15 cellular contexts compared by ENCODE assay signal in genomic region chr2:81196933-81197628, GRCh38.
DNase-seq lines count a peak whose midpoint lies in the region; ATAC-seq lines count a peak whose summit lies in the region.
"Had no signal": no experiment of that assay in that cellular context is flagged by ENCODE, and none has a peak within 500 bp of the region (broad histone marks: within the 10 kb centered on the region; RNA-seq: fewer than 3 reads in every experiment).

No MANE protein-coding gene starts in this region.

- peak; percentile 48 for DNase-seq in activated effector memory CD4-positive, alpha-beta T cell treated with anti-CD3 and anti-CD28 coated beads, Interleukin-2, amount 50 U/mL, for 16 hours
- DNase-seq in activated effector memory CD4-positive, alpha-beta T cell treated with Interleukin-2 at 50 U/mL for 16 hours = no peak
- DNase-seq in left lobe of liver (ENCODE audit: low spot score) (peak; percentile 35), sciatic nerve (ENCODE audit: low spot score) (no peak), aorta (peak; percentile 42 to 61), H4 (ENCODE audit: low spot score) (no peak)
- DNase-seq: CD8-positive, alpha-beta T cell; COR-L47; DMS153; DMS79 treated with DMSO at 0.1 percent for 48 hours; EL; H9 had no signal

- H3K27me3 ChIP-seq in aorta (ENCODE audit: control insufficient read depth in 1 of 2, insufficient read depth in 2 of 2, low read length in 1 of 2) = no peaks in the 10 kb centered on the region

- ATAC-seq in left lobe of liver (no peak), sciatic nerve (peak; percentile 44), aorta (ENCODE audit: low FRiP score) (no peak), HG02642 (IDR thresholded peaks at IDR 0.05; ENCODE audit: poor library complexity, unreplicated experiment) (no peak)
- ATAC-seq: CD8-positive, alpha-beta T cell; GM23338 had no signal

- H3K36me3 ChIP-seq in aorta (ENCODE audit: control insufficient read depth in 1 of 2, insufficient read depth in 2 of 2, low read length in 1 of 2) = no peaks in the 10 kb centered on the region

- H3K27ac ChIP-seq in aorta (ENCODE audit: low read depth in 1 of 2, low read length in 2 of 2) = no peak overlapping the region
- H3K27ac ChIP-seq: 22Rv1 had no signal

- H3K4me1 ChIP-seq in aorta (ENCODE audit: control insufficient read depth in 1 of 2, insufficient read depth in 2 of 2, low read length in 2 of 2) = no peaks in the 10 kb centered on the region

- H3K4me3 ChIP-seq in aorta (ENCODE audit: low read length in 2 of 2) = no peak overlapping the region
- H3K4me3 ChIP-seq: GM23338 had no signal

- intact Hi-C loops in sciatic nerve (cut with DNase I) = no loop called here
- intact Hi-C loops in aorta (cut with DNase I) = no loop called here

- H3K9me3 ChIP-seq in aorta (ENCODE audit: control insufficient read depth, low read length) = no peaks in the 10 kb centered on the region

- WGBS in aorta, 2 donors = 94 to 98% methylated on average over 29 to 30 of the region's 30 CpGs

Comparison
In these comparisons a context has a peak if more than half of its experiments do, and no peak if none do; other contexts are left out.
1. DNase-seq: peak in activated effector memory CD4-positive, alpha-beta T cell treated with anti-CD3 and anti-CD28 coated beads, Interleukin-2, amount 50 U/mL, for 16 hours (single experiment), left lobe of liver (single experiment) and aorta (2 of 2); none in activated effector memory CD4-positive, alpha-beta T cell treated with Interleukin-2 at 50 U/mL for 16 hours (single experiment), sciatic nerve (single experiment) and H4 (single experiment).